Comparison of ENCODE assay signal across 12 cellular contexts in the genomic region with DNA sequence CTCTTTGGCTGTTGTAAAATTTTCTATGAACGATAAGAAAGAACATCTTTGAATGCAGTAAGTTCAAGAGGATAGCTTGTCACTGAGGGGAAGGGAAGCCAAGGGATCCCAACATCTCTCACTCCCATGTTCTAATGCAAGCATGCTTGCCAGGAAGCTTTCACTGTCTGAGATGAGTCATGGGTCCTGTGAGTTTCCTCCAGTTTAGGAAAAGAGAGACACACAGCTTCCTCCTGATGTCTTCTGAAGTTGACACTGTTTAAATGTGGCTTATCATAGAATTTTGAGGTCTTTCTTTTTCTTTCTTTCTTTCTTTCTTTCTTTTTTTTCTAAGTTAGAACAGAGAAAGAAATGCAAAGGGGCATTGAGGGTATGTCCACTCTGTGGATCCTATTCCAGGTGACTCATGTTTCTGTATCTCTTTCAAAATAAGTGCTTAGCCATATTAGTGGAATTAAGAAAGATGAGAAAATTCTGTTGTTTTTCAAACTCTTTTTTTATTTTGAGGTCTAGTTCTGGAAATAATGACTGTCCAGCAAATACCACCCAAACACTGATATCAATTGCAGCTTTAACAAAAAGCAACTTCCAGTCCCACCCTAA.
A peak's percentile ranks its signal among the peaks of the same experiment; 100 is the strongest.
DNase-seq lines count a peak whose midpoint lies in the region; ATAC-seq and TF ChIP-seq lines count a peak whose summit lies in the region.
"Had no signal": no experiment of that assay in that cellular context is flagged by ENCODE, and none has a peak within 500 bp of the region (broad histone marks: within the 10 kb centered on the region; RNA-seq: fewer than 3 reads in every experiment).

No MANE protein-coding gene starts in this region.

- H3K36me3 ChIP-seq in brain microvascular endothelial cell (replicated peaks), result no peaks in the 10 kb centered on the region
- H3K36me3 ChIP-seq in uterus, result no peaks in the 10 kb centered on the region
- H3K36me3 ChIP-seq: BLaER1 had no signal

- no peaks in the 10 kb centered on the region for H3K9me3 Mint-ChIP-seq in activated CD4-positive, alpha-beta T cell treated with anti-CD3 and anti-CD28 coated beads, Interleukin-2, amount 10 ng/mL, durations not matched to agents 24 days and 14 days
- H3K9me3 Mint-ChIP-seq in activated CD4-positive, alpha-beta T cell treated with anti-CD3 and anti-CD28 coated beads for 36 hours (ENCODE audit: low read depth), result no peaks in the 10 kb centered on the region
- H3K9me3 Mint-ChIP-seq in immature natural killer cell, result peaks cover 0 to 6% (median 0%) of the 10 kb centered on the region in 6 donors
- H3K9me3 Mint-ChIP-seq: stimulated activated naive B cell treated with anti-CD40 and anti-IgM and Interleukin-4, amounts not matched to agents 10 μg/mL and 1 μg/mL and 100 μg/mL, for 72 hours had no signal

- H3K27me3 ChIP-seq in brain microvascular endothelial cell (replicated peaks), result no peaks in the 10 kb centered on the region
- no peaks in the 10 kb centered on the region for H3K27me3 ChIP-seq in uterus
- H3K27me3 ChIP-seq: BLaER1 had no signal

- CTCF ChIA-PET in activated CD4-positive, alpha-beta T cell treated with anti-CD3 and anti-CD28 coated beads for 36 hours (lab: Charles Lee), result interaction anchor here (1.1 kb wide), 1 partner anchor 22 kb away, joined by 3 read pairs; no protein-coding TSS in a partner anchor

- peaks cover 2% of the 10 kb centered on the region for H3K27me3 Mint-ChIP-seq in activated CD4-positive, alpha-beta T cell treated with anti-CD3 and anti-CD28 coated beads, Interleukin-2, amount 10 ng/mL, durations not matched to agents 24 days and 14 days
- H3K27me3 Mint-ChIP-seq in activated CD4-positive, alpha-beta T cell treated with anti-CD3 and anti-CD28 coated beads for 36 hours, result peaks cover 7% of the 10 kb centered on the region
- peaks cover 0 to 3% (median 1%) of the 10 kb centered on the region in 3 donors for H3K27me3 Mint-ChIP-seq in immature natural killer cell (ENCODE audit: low read depth in 3 of 3)

- H3K4me3 Mint-ChIP-seq in activated CD4-positive, alpha-beta T cell treated with anti-CD3 and anti-CD28 coated beads, Interleukin-2, amount 10 ng/mL, durations not matched to agents 24 days and 14 days, result no peak overlapping the region
- no peak overlapping the region for H3K4me3 Mint-ChIP-seq in activated CD4-positive, alpha-beta T cell treated with anti-CD3 and anti-CD28 coated beads for 36 hours
- no peak overlapping the region for H3K4me3 Mint-ChIP-seq in immature natural killer cell
- H3K4me3 Mint-ChIP-seq: stimulated activated naive B cell treated with anti-CD40 and anti-IgM and Interleukin-4, amounts not matched to agents 10 μg/mL and 1 μg/mL and 100 μg/mL, for 72 hours had no signal

- H3K36me3 Mint-ChIP-seq in activated CD4-positive, alpha-beta T cell treated with anti-CD3 and anti-CD28 coated beads, Interleukin-2, amount 10 ng/mL, durations not matched to agents 24 days and 14 days (ENCODE audit: low read depth), result no peaks in the 10 kb centered on the region
- H3K36me3 Mint-ChIP-seq in activated CD4-positive, alpha-beta T cell treated with anti-CD3 and anti-CD28 coated beads for 36 hours (ENCODE audit: low read depth), result no peaks in the 10 kb centered on the region
- no peaks in the 10 kb centered on the region for H3K36me3 Mint-ChIP-seq in immature natural killer cell
- H3K36me3 Mint-ChIP-seq: stimulated activated naive B cell treated with anti-CD40 and anti-IgM and Interleukin-4, amounts not matched to agents 10 μg/mL and 1 μg/mL and 100 μg/mL, for 72 hours had no signal

- DNase-seq in activated CD4-positive, alpha-beta T cell treated with anti-CD3 and anti-CD28 coated beads, Interleukin-2, amount 10 ng/mL, durations not matched to agents 24 days and 14 days, result peak; percentile 12
- no peak for DNase-seq in activated CD4-positive, alpha-beta T cell treated with anti-CD3 and anti-CD28 coated beads for 36 hours
- DNase-seq in brain microvascular endothelial cell (peak; percentile 84), iPS-NIHi11 (ENCODE audit: low spot score) (peak; percentile 12), uterus (peak; percentile 52 to 76), NCI-H510A treated with DMSO at 0.1 percent for 48 hours (lab: John Stamatoyannopoulos, UW) (no peak), immature natural killer cell (no peak)
- DNase-seq: activated CD4-positive, CD25-positive, alpha-beta regulatory T cell treated with anti-CD3 and anti-CD28 coated beads, Interleukin-2, amount 50 U/mL, for 72 hours; NCI-H2227 treated with DMSO at 0.1 percent for 48 hours; stimulated activated naive B cell treated with anti-CD40 and anti-IgM and Interleukin-4, amounts not matched to agents 10 μg/mL and 1 μg/mL and 100 μg/mL, for 72 hours had no signal

- peak overlapping the region; percentile 75 for H3K27ac ChIP-seq in brain microvascular endothelial cell
- H3K27ac ChIP-seq in uterus, result peak overlapping the region; percentile 69 to 72
- H3K27ac ChIP-seq: BLaER1 had no signal

- POLR2A ChIA-PET in activated CD4-positive, alpha-beta T cell treated with anti-CD3 and anti-CD28 coated beads for 36 hours (lab: Charles Lee), result no interaction called here

- H3K27ac Mint-ChIP-seq in activated CD4-positive, alpha-beta T cell treated with anti-CD3 and anti-CD28 coated beads, Interleukin-2, amount 10 ng/mL, durations not matched to agents 24 days and 14 days, result no peak overlapping the region
- no peak overlapping the region for H3K27ac Mint-ChIP-seq in activated CD4-positive, alpha-beta T cell treated with anti-CD3 and anti-CD28 coated beads for 36 hours
- no peak overlapping the region for H3K27ac Mint-ChIP-seq in immature natural killer cell
- H3K27ac Mint-ChIP-seq: stimulated activated naive B cell treated with anti-CD40 and anti-IgM and Interleukin-4, amounts not matched to agents 10 μg/mL and 1 μg/mL and 100 μg/mL, for 72 hours had no signal

- no peak overlapping the region for H3K4me3 ChIP-seq in brain microvascular endothelial cell (ENCODE audit: low read depth, low read length)
- H3K4me3 ChIP-seq in uterus, result no peak overlapping the region
- H3K4me3 ChIP-seq: BLaER1 had no signal

- in situ Hi-C loops in brain microvascular endothelial cell (cut with HindIII; ENCODE audit: low pct_ligation_motif_present, low sequenced_read_pairs), result no loop called here

- intact Hi-C loops in activated CD4-positive, alpha-beta T cell treated with anti-CD3 and anti-CD28 coated beads, Interleukin-2, amount 10 ng/mL, durations not matched to agents 24 days and 14 days (cut with micrococcal nuclease), result no loop called here
- intact Hi-C loops in activated CD4-positive, alpha-beta T cell treated with anti-CD3 and anti-CD28 coated beads for 36 hours (cut with DNase I, micrococcal nuclease), result no loop called here
- intact Hi-C loops in uterus (cut with DNase I; ENCODE audit: low total_unique reads), result no loop called here

- TF ChIP-seq POLR2A in uterus (IDR thresholded peaks at IDR 0.05), result no peak

- H3K4me1 ChIP-seq in uterus, result peaks cover 0 to 6% of the 10 kb centered on the region in 2 donors
- H3K4me1 ChIP-seq: BLaER1 had no signal

- TF ChIP-seq CTCF in brain microvascular endothelial cell (IDR thresholded peaks at IDR 0.05; ENCODE audit: low read depth, low read length, missing control alignments) (no peak), uterus (IDR thresholded peaks at IDR 0.05) (no peak)

- no peaks in the 10 kb centered on the region for H3K4me1 Mint-ChIP-seq in activated CD4-positive, alpha-beta T cell treated with anti-CD3 and anti-CD28 coated beads, Interleukin-2, amount 10 ng/mL, durations not matched to agents 24 days and 14 days
- H3K4me1 Mint-ChIP-seq in activated CD4-positive, alpha-beta T cell treated with anti-CD3 and anti-CD28 coated beads for 36 hours, result no peaks in the 10 kb centered on the region
- no peaks in the 10 kb centered on the region for H3K4me1 Mint-ChIP-seq in immature natural killer cell
- H3K4me1 Mint-ChIP-seq: stimulated activated naive B cell treated with anti-CD40 and anti-IgM and Interleukin-4, amounts not matched to agents 10 μg/mL and 1 μg/mL and 100 μg/mL, for 72 hours had no signal

- no peaks in the 10 kb centered on the region for H3K9me3 ChIP-seq in uterus
- H3K9me3 ChIP-seq: BLaER1 had no signal

- ATAC-seq in activated CD4-positive, alpha-beta T cell treated with anti-CD3 and anti-CD28 coated beads for 36 hours, result no peak
- no peak for ATAC-seq in GM21717 (IDR thresholded peaks at IDR 0.05; ENCODE audit: unreplicated experiment)
- ATAC-seq: stimulated activated naive B cell treated with anti-CD40 and anti-IgM and Interleukin-4, amounts not matched to agents 10 μg/mL and 1 μg/mL and 100 μg/mL, for 72 hours had no signal

Comparison
In these comparisons a context has a peak if more than half of its experiments do, and no peak if none do; other contexts are left out.
1. DNase-seq: peak in activated CD4-positive, alpha-beta T cell treated with anti-CD3 and anti-CD28 coated beads, Interleukin-2, amount 10 ng/mL, durations not matched to agents 24 days and 14 days (single experiment), brain microvascular endothelial cell (single experiment), iPS-NIHi11 (single experiment) and uterus (2 of 2); none in activated CD4-positive, alpha-beta T cell treated with anti-CD3 and anti-CD28 coated beads for 36 hours (single experiment), NCI-H510A treated with DMSO at 0.1 percent for 48 hours (single experiment) and immature natural killer cell (0 of 3).